Comparison of ENCODE assay signal across 10 cellular contexts in the genomic region with DNA sequence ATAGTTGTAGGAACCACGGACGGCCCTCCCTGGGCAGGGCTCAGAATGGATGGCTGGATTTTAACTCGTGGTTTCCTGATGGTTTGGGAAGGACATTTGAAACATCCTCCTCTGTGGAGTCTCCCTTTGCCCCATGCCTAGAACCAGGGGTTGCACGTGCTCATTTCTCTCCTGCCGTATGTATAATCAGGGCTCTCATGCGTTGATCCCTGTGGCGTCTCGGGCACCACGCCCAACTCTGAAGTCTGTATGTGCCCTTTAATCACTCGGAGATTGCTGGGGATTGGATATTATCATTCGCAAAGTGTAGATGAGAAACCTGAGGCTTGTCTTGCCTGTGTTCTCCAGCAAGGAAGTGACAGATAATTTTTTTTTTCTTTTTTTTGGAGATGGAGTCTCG.
DNase-seq lines count a peak whose midpoint lies in the region; ATAC-seq lines count a peak whose summit lies in the region.
"Had no signal": no experiment of that assay in that cellular context is flagged by ENCODE, and none has a peak within 500 bp of the region (broad histone marks: within the 10 kb centered on the region; RNA-seq: fewer than 3 reads in every experiment).

No MANE protein-coding gene starts in this region.

- no peaks in the 10 kb centered on the region for H3K27me3 Mint-ChIP-seq in CD8-positive, alpha-beta memory T cell
- H3K27me3 Mint-ChIP-seq in activated CD8-positive, alpha-beta T cell treated with anti-CD3 and anti-CD28 coated beads, Interleukin-2, amount 10 ng/mL, durations not matched to agents 7 days and 5 days (ENCODE audit: low read depth), result no peaks in the 10 kb centered on the region

- no peak for DNase-seq in CD8-positive, alpha-beta memory T cell
- DNase-seq in activated CD8-positive, alpha-beta T cell treated with anti-CD3 and anti-CD28 coated beads, Interleukin-2, amount 10 ng/mL, durations not matched to agents 7 days and 5 days, result no peak
- DNase-seq in left lobe of liver (ENCODE audit: low spot score), result no peak
- no peak for DNase-seq in hippocampal formation (lab: John Stamatoyannopoulos, UW)
- DNase-seq in ecto neural progenitor cell (ENCODE audit: low spot score), result no peak

- peaks cover 0 to 4% (median 0%) of the 10 kb centered on the region in 3 donors for H3K36me3 Mint-ChIP-seq in CD8-positive, alpha-beta memory T cell
- H3K36me3 Mint-ChIP-seq in activated CD8-positive, alpha-beta T cell treated with anti-CD3 and anti-CD28 coated beads, Interleukin-2, amount 10 ng/mL, durations not matched to agents 7 days and 5 days (ENCODE audit: low read depth), result no peaks in the 10 kb centered on the region

- H3K27me3 ChIP-seq in CD8-positive, alpha-beta memory T cell (ENCODE audit: insufficient read depth, low read length, poor library complexity, severe bottlenecking), result no peaks in the 10 kb centered on the region
- H3K27me3 ChIP-seq in muscle layer of colon (ENCODE audit: control insufficient read depth in 1 of 2, insufficient read depth in 2 of 2, low read length in 2 of 2), result no peaks in the 10 kb centered on the region

- H3K36me3 ChIP-seq in CD8-positive, alpha-beta memory T cell (ENCODE audit: insufficient read depth, low read length), result no peaks in the 10 kb centered on the region
- no peaks in the 10 kb centered on the region for H3K36me3 ChIP-seq in muscle layer of colon (ENCODE audit: insufficient read depth, low read length)

- peak overlapping the region; percentile 28 for H3K9ac ChIP-seq in muscle layer of colon (ENCODE audit: low read length)

- peak overlapping the region; percentile 90 to 100 (median 94) for H3K27ac Mint-ChIP-seq in CD8-positive, alpha-beta memory T cell
- H3K27ac Mint-ChIP-seq in activated CD8-positive, alpha-beta T cell treated with anti-CD3 and anti-CD28 coated beads, Interleukin-2, amount 10 ng/mL, durations not matched to agents 7 days and 5 days, result peak overlapping the region; percentile 96

- peak overlapping the region; percentile 83 to 97 (median 89) for H3K4me3 Mint-ChIP-seq in CD8-positive, alpha-beta memory T cell
- H3K4me3 Mint-ChIP-seq in activated CD8-positive, alpha-beta T cell treated with anti-CD3 and anti-CD28 coated beads, Interleukin-2, amount 10 ng/mL, durations not matched to agents 7 days and 5 days, result peak overlapping the region; percentile 76

- H3K27ac ChIP-seq in CD8-positive, alpha-beta memory T cell (ENCODE audit: low read depth, low read length), result no peak overlapping the region
- peak overlapping the region; percentile 87 for H3K27ac ChIP-seq in muscle layer of colon (ENCODE audit: low read depth, low read length)

- no peaks in the 10 kb centered on the region for H3K9me3 Mint-ChIP-seq in CD8-positive, alpha-beta memory T cell
- no peaks in the 10 kb centered on the region for H3K9me3 Mint-ChIP-seq in activated CD8-positive, alpha-beta T cell treated with anti-CD3 and anti-CD28 coated beads, Interleukin-2, amount 10 ng/mL, durations not matched to agents 7 days and 5 days (ENCODE audit: insufficient read depth)

- peak; percentile 3 for ATAC-seq in HG02798 (IDR thresholded peaks at IDR 0.05; ENCODE audit: poor library complexity, unreplicated experiment)
- no peak for ATAC-seq in activated CD8-positive, alpha-beta T cell treated with anti-CD3 and anti-CD28 coated beads, Interleukin-2, amount 10 ng/mL, durations not matched to agents 7 days and 5 days
- no peak for ATAC-seq in left lobe of liver
- no peak for ATAC-seq in HG02970 (IDR thresholded peaks at IDR 0.05; ENCODE audit: low FRiP score, unreplicated experiment)
- ATAC-seq: HCT116 had no signal

- CTCF ChIA-PET in CD8-positive, alpha-beta memory T cell (lab: Charles Lee), result interaction anchor here (1.0 kb wide), 1 partner anchor 16 kb away, joined by 3 read pairs; no protein-coding TSS in a partner anchor
- CTCF ChIA-PET in activated CD8-positive, alpha-beta T cell treated with anti-CD3 and anti-CD28 coated beads, Interleukin-2, amount 10 ng/mL, durations not matched to agents 7 days and 5 days (lab: Charles Lee), result interaction anchor here (0.7 to 1.3 kb wide), 2 partner anchors 10 to 50 kb away, joined by 3 to 6 read pairs; no protein-coding TSS in a partner anchor

- peaks cover 17% of the 10 kb centered on the region for H3K4me1 ChIP-seq in CD8-positive, alpha-beta memory T cell (ENCODE audit: insufficient read depth, low read length)
- H3K4me1 ChIP-seq in muscle layer of colon (ENCODE audit: insufficient read depth, low read length), result peaks cover 25% of the 10 kb centered on the region

- peaks cover 19 to 23% (median 20%) of the 10 kb centered on the region in 3 donors for H3K4me1 Mint-ChIP-seq in CD8-positive, alpha-beta memory T cell
- H3K4me1 Mint-ChIP-seq in activated CD8-positive, alpha-beta T cell treated with anti-CD3 and anti-CD28 coated beads, Interleukin-2, amount 10 ng/mL, durations not matched to agents 7 days and 5 days (ENCODE audit: low read depth), result peaks cover 22% of the 10 kb centered on the region

- peak overlapping the region; percentile 30 for H3K4me3 ChIP-seq in CD8-positive, alpha-beta memory T cell (ENCODE audit: low read length)
- peak overlapping the region; percentile 30 to 63 for H3K4me3 ChIP-seq in muscle layer of colon (ENCODE audit: low read depth in 1 of 2, low read length in 2 of 2)
- H3K4me3 ChIP-seq: smooth muscle cell had no signal

- no peaks in the 10 kb centered on the region for H3K9me3 ChIP-seq in CD8-positive, alpha-beta memory T cell (ENCODE audit: low read length)
- H3K9me3 ChIP-seq in muscle layer of colon (ENCODE audit: low read length), result no peaks in the 10 kb centered on the region

- POLR2A ChIA-PET in CD8-positive, alpha-beta memory T cell (lab: Charles Lee), result no interaction called here
- POLR2A ChIA-PET in activated CD8-positive, alpha-beta T cell treated with anti-CD3 and anti-CD28 coated beads, Interleukin-2, amount 10 ng/mL, durations not matched to agents 7 days and 5 days (lab: Charles Lee), result interaction anchor here (1.1 to 1.7 kb wide), 3 partner anchors 10 to 23 kb away, joined by 3 to 8 read pairs (median 3); no protein-coding TSS in a partner anchor
